ENCODE assay signal across 10 cellular contexts in genomic region chr17:36808181-36808661, GRCh38.
DNase-seq lines count a peak whose midpoint lies in the region; ATAC-seq and TF ChIP-seq lines count a peak whose summit lies in the region.
"Had no signal": no experiment of that assay in that cellular context is flagged by ENCODE, and none has a peak within 500 bp of the region (broad histone marks: within the 10 kb centered on the region; RNA-seq: fewer than 3 reads in every experiment).

No MANE protein-coding gene starts in this region.

- H3K4me3 ChIP-seq in NT2/D1 (ENCODE audit: insufficient read length, low read depth): peak overlapping the region; percentile 51
- no peak overlapping the region for H3K4me3 ChIP-seq in fibroblast of pulmonary artery (replicated peaks; ENCODE audit: low read depth, low read length)
- no peak overlapping the region for H3K4me3 ChIP-seq in gastroesophageal sphincter

- peaks cover 49% of the 10 kb centered on the region for H3K27me3 ChIP-seq in NT2/D1 (ENCODE audit: insufficient read depth, insufficient read length)
- peaks cover 96% of the 10 kb centered on the region for H3K27me3 ChIP-seq in gastroesophageal sphincter

- DNase-seq in NCI-H1436 (lab: John Stamatoyannopoulos, UW) (peak; percentile 9), NCI-H1436 treated with DMSO at 0.1 percent for 48 hours (lab: John Stamatoyannopoulos, UW) (no peak), NT2/D1 (ENCODE audit: low read depth, low spot score) (no peak), fibroblast of pulmonary artery (ENCODE audit: low read depth) (peak; percentile 22), osteocyte (ENCODE audit: extremely low spot score, unreplicated experiment) (no peak), pons (ENCODE audit: low spot score) (no peak)
- DNase-seq: NCI-H2107 had no signal

- ATAC-seq in GM19455 (IDR thresholded peaks at IDR 0.05; ENCODE audit: unreplicated experiment): no peak
- no peak for ATAC-seq in gastroesophageal sphincter

- H3K36me3 Mint-ChIP-seq in osteocyte (ENCODE audit: unreplicated experiment): no peaks in the 10 kb centered on the region
- H3K36me3 Mint-ChIP-seq: memory B cell had no signal

- WGBS in gastroesophageal sphincter (ENCODE audit: low coverage in 1 of 2), 2 donors: no CpG with 5 or more reads among the region's 60 CpGs

- H3K4me1 ChIP-seq in NT2/D1 (ENCODE audit: insufficient read depth, insufficient read length) (peaks cover 4% of the 10 kb centered on the region), gastroesophageal sphincter (peaks cover 0 to 10% (median 3%) of the 10 kb centered on the region in 3 donors)

- H3K27ac Mint-ChIP-seq in osteocyte (ENCODE audit: unreplicated experiment): no peak overlapping the region
- H3K27ac Mint-ChIP-seq: memory B cell had no signal

- H3K27ac ChIP-seq in gastroesophageal sphincter: no peak overlapping the region

- peaks cover 76% of the 10 kb centered on the region for H3K27me3 Mint-ChIP-seq in osteocyte (ENCODE audit: unreplicated experiment)

- TF ChIP-seq CTCF in fibroblast of pulmonary artery (IDR thresholded peaks at IDR 0.05; ENCODE audit: low read length, missing control alignments) (no peak), osteocyte (IDR thresholded peaks at IDR 0.05) (no peak), gastroesophageal sphincter (IDR thresholded peaks at IDR 0.05) (no peak)

- TF ChIP-seq EP300 in gastroesophageal sphincter (IDR thresholded peaks at IDR 0.05): no peak

- H3K4me3 Mint-ChIP-seq in osteocyte (ENCODE audit: unreplicated experiment): peak overlapping the region; percentile 10
- H3K4me3 Mint-ChIP-seq: memory B cell had no signal

- H3K4me1 Mint-ChIP-seq in osteocyte (ENCODE audit: unreplicated experiment): peaks cover 1% of the 10 kb centered on the region
- H3K4me1 Mint-ChIP-seq: memory B cell had no signal

- H3K9me3 Mint-ChIP-seq in osteocyte (ENCODE audit: unreplicated experiment): no peaks in the 10 kb centered on the region
- H3K9me3 Mint-ChIP-seq: memory B cell had no signal

- no peak for TF ChIP-seq POLR2A in gastroesophageal sphincter (IDR thresholded peaks at IDR 0.05)

- H3K9ac ChIP-seq in NT2/D1 (ENCODE audit: insufficient read length, low read depth): peak overlapping the region; percentile 70

- H3K36me3 ChIP-seq in NT2/D1 (ENCODE audit: insufficient read depth, insufficient read length, low read length): no peaks in the 10 kb centered on the region
- no peaks in the 10 kb centered on the region for H3K36me3 ChIP-seq in gastroesophageal sphincter

- H3K9me3 ChIP-seq in NT2/D1 (ENCODE audit: insufficient read depth, low read length) (no peaks in the 10 kb centered on the region), gastroesophageal sphincter (no peaks in the 10 kb centered on the region)

Comparison
In these comparisons a context has a peak if more than half of its experiments do, and no peak if none do; other contexts are left out.
1. DNase-seq: peak in NCI-H1436 (single experiment) and fibroblast of pulmonary artery (single experiment); none in NCI-H1436 treated with DMSO at 0.1 percent for 48 hours (single experiment), NT2/D1 (single experiment), osteocyte (single experiment) and pons (single experiment).